ENCODE assay signal across 1 cellular context in the genomic region with DNA sequence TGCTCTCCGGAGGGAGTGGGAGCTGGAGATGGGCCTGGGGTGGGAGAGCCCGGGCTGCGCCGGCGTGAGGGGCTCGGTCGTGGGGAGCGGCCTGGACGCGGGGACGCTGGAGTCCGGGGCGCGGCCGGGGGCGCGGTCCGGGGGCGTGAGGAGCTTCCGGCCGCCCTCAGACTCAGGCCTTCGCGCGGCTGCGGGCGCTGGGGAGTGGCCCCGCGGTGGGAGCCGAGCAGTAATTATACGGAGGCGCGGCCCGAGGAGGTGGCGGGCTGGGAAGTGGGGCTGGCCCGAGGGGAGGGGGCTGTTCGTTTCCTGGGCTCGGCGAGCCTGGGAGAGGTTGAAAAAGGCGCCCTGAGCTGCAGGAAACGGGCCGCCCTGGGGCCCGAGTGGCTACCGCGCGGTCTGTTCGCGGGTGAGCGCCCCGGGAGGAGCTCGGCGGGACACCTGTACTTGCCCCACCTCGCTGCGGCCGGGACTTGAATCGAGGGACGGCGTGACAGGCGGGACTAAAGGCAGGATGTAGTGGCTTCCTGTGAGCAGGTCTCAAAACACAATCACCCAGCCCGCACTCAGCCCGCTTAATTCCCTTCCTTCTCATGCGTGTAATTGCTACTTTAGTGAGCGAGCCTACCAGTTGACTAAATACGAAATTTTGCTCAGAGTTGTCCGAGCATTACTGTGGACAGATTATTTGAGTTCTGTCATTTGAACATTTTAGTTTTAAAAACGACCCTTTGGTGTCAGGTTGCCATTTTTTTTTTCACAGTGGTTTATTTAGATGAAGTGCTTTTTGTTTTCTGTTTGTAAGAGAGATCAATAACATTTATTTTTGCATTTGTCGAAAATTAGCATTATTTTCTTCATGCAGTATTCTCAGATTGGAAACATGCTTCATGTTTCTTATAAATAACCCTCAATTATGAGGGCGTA.
A peak's percentile ranks its signal among the peaks of the same experiment; 100 is the strongest.
TF ChIP-seq lines count a peak whose summit lies in the region.

No MANE protein-coding gene starts in this region.

TF ChIP-seq in HepG2, 621 proteins besides CTCF, POLR2A, EP300 and RAD21 (continued from another document and continues in another):
- TF ChIP-seq, protein P1, sequence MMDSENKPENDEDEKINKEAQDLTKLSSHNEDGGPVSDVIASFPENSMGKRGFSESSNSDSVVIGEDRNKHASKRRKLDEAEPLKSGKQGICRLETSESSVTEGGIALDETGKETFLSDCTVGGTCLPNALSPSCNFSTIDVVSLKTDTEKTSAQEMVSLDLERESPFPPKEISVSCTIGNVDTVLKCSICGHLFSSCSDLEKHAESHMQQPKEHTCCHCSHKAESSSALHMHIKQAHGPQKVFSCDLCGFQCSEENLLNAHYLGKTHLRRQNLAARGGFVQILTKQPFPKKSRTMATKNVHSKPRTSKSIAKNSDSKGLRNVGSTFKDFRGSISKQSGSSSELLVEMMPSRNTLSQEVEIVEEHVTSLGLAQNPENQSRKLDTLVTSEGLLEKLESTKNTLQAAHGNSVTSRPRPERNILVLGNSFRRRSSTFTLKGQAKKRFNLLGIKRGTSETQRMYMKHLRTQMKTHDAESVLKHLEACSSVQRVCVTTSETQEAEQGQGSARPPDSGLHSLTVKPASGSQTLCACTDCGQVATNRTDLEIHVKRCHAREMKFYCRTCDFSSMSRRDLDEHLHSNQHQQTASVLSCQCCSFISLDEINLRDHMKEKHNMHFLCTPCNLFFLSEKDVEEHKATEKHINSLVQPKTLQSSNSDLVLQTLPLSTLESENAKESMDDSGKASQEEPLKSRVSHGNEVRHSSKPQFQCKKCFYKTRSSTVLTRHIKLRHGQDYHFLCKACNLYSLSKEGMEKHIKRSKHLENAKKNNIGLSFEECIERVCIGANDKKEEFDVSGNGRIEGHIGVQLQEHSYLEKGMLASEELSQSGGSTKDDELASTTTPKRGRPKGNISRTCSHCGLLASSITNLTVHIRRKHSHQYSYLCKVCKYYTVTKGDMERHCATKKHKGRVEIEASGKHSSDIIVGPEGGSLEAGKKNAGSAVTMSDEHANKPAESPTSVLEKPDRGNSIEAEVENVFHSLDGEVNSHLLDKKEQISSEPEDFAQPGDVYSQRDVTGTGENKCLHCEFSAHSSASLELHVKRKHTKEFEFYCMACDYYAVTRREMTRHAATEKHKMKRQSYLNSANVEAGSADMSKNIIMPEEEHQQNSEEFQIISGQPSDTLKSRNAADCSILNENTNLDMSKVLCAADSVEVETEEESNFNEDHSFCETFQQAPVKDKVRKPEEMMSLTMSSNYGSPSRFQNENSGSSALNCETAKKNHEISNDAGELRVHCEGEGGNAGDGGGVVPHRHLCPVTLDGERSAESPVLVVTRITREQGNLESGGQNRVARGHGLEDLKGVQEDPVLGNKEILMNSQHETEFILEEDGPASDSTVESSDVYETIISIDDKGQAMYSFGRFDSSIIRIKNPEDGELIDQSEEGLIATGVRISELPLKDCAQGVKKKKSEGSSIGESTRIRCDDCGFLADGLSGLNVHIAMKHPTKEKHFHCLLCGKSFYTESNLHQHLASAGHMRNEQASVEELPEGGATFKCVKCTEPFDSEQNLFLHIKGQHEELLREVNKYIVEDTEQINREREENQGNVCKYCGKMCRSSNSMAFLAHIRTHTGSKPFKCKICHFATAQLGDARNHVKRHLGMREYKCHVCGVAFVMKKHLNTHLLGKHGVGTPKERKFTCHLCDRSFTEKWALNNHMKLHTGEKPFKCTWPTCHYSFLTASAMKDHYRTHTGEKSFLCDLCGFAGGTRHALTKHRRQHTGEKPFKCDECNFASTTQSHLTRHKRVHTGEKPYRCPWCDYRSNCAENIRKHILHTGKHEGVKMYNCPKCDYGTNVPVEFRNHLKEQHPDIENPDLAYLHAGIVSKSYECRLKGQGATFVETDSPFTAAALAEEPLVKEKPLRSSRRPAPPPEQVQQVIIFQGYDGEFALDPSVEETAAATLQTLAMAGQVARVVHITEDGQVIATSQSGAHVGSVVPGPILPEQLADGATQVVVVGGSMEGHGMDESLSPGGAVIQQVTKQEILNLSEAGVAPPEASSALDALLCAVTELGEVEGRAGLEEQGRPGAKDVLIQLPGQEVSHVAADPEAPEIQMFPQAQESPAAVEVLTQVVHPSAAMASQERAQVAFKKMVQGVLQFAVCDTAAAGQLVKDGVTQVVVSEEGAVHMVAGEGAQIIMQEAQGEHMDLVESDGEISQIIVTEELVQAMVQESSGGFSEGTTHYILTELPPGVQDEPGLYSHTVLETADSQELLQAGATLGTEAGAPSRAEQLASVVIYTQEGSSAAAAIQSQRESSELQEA (CRISPR knock-in tag; IDR thresholded peaks at IDR 0.05; ENCODE audit: not compliant biosample characterization): no peak
- no peak for TF ChIP-seq GATA4 (IDR thresholded peaks at IDR 0.05; ENCODE audit: borderline replicate concordance, low read depth)
- TF ChIP-seq ZFP62 (CRISPR knock-in tag; IDR thresholded peaks at IDR 0.05): no peak
- TF ChIP-seq, protein P2, sequence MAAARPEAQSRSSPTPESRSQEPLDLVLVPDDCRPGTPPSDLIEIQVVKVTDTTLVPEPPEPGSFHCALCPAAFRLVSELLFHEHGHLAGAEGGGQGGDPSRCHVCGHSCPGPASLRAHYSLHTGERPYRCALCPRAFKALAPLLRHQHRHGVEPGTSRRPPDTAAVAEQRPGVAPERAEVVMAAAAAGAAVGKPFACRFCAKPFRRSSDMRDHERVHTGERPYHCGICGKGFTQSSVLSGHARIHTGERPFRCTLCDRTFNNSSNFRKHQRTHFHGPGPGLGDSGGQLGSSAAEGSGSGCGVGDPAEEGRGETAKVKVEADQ (CRISPR knock-in tag; IDR thresholded peaks at IDR 0.05; ENCODE audit: borderline replicate concordance): no peak
- TF ChIP-seq ZNF337 (CRISPR knock-in tag; IDR thresholded peaks at IDR 0.05; ENCODE audit: borderline replicate concordance, low read depth): no peak
- TF ChIP-seq TEAD2 (CRISPR knock-in tag; IDR thresholded peaks at IDR 0.05): peak; percentile 61; the same call in 1 of the 2 replicates
- no peak for TF ChIP-seq SCMH1 (CRISPR knock-in tag; IDR thresholded peaks at IDR 0.05; ENCODE audit: borderline replicate concordance)
- no peak for TF ChIP-seq ZSCAN30 (CRISPR knock-in tag; IDR thresholded peaks at IDR 0.05)
- no peak; the same call in 1 of the 2 replicates for TF ChIP-seq ZNF441 (CRISPR knock-in tag; IDR thresholded peaks at IDR 0.05; ENCODE audit: borderline replicate concordance)
- no peak for TF ChIP-seq ZNF20 (CRISPR knock-in tag; IDR thresholded peaks at IDR 0.05)
- no peak for TF ChIP-seq NR0B2 (CRISPR knock-in tag; IDR thresholded peaks at IDR 0.05)
- TF ChIP-seq ZNF674 (CRISPR knock-in tag; IDR thresholded peaks at IDR 0.05; ENCODE audit: low read depth): peak; percentile 37; the same call in 1 of the 2 replicates
- TF ChIP-seq ETV5 (CRISPR knock-in tag; IDR thresholded peaks at IDR 0.05; ENCODE audit: borderline replicate concordance): peak; percentile 36
- TF ChIP-seq CSRNP1 (CRISPR knock-in tag; IDR thresholded peaks at IDR 0.05): no peak
- 0 out of 2 replicates have a peak, but pooled peaks have one; percentile 35 for TF ChIP-seq ZNF101 (CRISPR knock-in tag; IDR thresholded peaks at IDR 0.05; ENCODE audit: borderline replicate concordance, low read depth)
- no peak for TF ChIP-seq HNRNPH1 (optimal IDR thresholded peaks at IDR 0.05; ENCODE audit: low read depth, low read length)
- 0 out of 2 replicates have a peak, but pooled peaks have one; percentile 70 for TF ChIP-seq MED13 (CRISPR knock-in tag; IDR thresholded peaks at IDR 0.05)
- no peak for TF ChIP-seq HNRNPLL (IDR thresholded peaks at IDR 0.05; ENCODE audit: low read depth, low read length, poor library complexity, severe bottlenecking)
- no peak for TF ChIP-seq ZNF446 (CRISPR knock-in tag; IDR thresholded peaks at IDR 0.05)
- no peak for TF ChIP-seq ZNF496 (CRISPR knock-in tag; IDR thresholded peaks at IDR 0.05; ENCODE audit: insufficient replicate concordance)
- no peak for TF ChIP-seq AHDC1 (CRISPR knock-in tag; IDR thresholded peaks at IDR 0.05; ENCODE audit: borderline replicate concordance)
- TF ChIP-seq BRF2 (CRISPR knock-in tag; IDR thresholded peaks at IDR 0.05): no peak
- peak; percentile 89 for TF ChIP-seq KLF12 (CRISPR knock-in tag; IDR thresholded peaks at IDR 0.05; ENCODE audit: borderline replicate concordance)
- TF ChIP-seq PHF21A (CRISPR knock-in tag; IDR thresholded peaks at IDR 0.05): peak; percentile 63
- TF ChIP-seq REPIN1 (CRISPR knock-in tag; IDR thresholded peaks at IDR 0.05; ENCODE audit: borderline replicate concordance, low read depth): peak; percentile 55
- no peak for TF ChIP-seq ZNF256 (CRISPR knock-in tag; conservative IDR thresholded peaks at IDR 0.05)
- TF ChIP-seq, protein P3, sequence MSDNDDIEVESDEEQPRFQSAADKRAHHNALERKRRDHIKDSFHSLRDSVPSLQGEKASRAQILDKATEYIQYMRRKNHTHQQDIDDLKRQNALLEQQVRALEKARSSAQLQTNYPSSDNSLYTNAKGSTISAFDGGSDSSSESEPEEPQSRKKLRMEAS (IDR thresholded peaks at IDR 0.05): no peak; the same call in 1 of the 2 replicates
- no peak for TF ChIP-seq ZNF343 (CRISPR knock-in tag; IDR thresholded peaks at IDR 0.05)
- TF ChIP-seq, protein P4, sequence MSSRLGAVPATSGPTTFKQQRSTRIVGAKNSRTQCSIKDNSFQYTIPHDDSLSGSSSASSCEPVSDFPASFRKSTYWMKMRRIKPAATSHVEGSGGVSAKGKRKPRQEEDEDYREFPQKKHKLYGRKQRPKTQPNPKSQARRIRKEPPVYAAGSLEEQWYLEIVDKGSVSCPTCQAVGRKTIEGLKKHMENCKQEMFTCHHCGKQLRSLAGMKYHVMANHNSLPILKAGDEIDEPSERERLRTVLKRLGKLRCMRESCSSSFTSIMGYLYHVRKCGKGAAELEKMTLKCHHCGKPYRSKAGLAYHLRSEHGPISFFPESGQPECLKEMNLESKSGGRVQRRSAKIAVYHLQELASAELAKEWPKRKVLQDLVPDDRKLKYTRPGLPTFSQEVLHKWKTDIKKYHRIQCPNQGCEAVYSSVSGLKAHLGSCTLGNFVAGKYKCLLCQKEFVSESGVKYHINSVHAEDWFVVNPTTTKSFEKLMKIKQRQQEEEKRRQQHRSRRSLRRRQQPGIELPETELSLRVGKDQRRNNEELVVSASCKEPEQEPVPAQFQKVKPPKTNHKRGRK (CRISPR knock-in tag; IDR thresholded peaks at IDR 0.05): no peak
- no peak for TF ChIP-seq SMAD3 (CRISPR knock-in tag; IDR thresholded peaks at IDR 0.05)
